ENCODE assay signal across 8 cellular contexts in the genomic region with DNA sequence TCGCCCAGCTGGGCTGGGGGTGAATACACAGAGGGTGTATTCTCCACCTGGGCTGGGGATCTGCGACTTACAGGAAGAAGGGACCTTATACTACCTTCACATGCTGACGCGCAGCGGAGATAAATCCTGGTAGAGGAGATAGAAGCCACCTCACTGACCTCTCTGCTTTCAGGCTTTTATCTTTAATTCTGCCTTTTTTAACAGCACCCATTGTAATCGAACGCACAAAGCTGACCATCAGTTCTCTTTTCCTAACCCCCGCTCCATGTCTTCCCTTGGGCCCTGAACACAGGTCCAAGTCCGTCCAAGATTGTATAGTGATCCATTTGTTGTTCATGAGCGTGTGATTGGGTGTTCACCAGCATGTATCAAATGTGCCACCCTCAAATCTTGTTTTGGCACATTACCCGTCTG. TPM values are rescaled to one million over a fixed set of nuclear protein-coding genes. Genes with fewer than 3 reads are reported as not detected.
DNase-seq lines count a peak whose midpoint lies in the region; ATAC-seq and TF ChIP-seq lines count a peak whose summit lies in the region.

No MANE protein-coding gene starts in this region.

- POLR2A ChIA-PET in SK-N-SH (lab: Yijun Ruan, JAX): interaction anchor here (0.7 to 2.3 kb wide), 3 partner anchors 9 to 66 kb away, joined by 3 to 11 read pairs (median 3); a partner anchor contains a TSS

- H3K9ac ChIP-seq in SK-N-SH: peak overlapping the region; percentile 47

- H3K4me2 ChIP-seq in DOHH2 (ENCODE audit: low read length): peak overlapping the region; percentile 82
- peak overlapping the region; percentile 74 for H3K4me2 ChIP-seq in SK-N-SH

- H3K4me1 ChIP-seq in DOHH2 (ENCODE audit: control insufficient read depth, low read length) (peaks cover 26% of the 10 kb centered on the region), SK-N-SH (ENCODE audit: control insufficient read depth in 1 of 2, insufficient read depth in 2 of 2, low read depth in 1 of 2, low read length in 1 of 2) (peaks cover 4 to 28% of the 10 kb centered on the region in 2 experiments; a peak in 2 of 4 replicates), esophagus muscularis mucosa (peaks cover 35 to 48% (median 39%) of the 10 kb centered on the region in 4 donors), prostate gland (replicated peaks) (peaks cover 10% of the 10 kb centered on the region)

- intact Hi-C loops in esophagus muscularis mucosa (cut with DNase I) (no loop called here), prostate gland (cut with DNase I) (no loop called here)

- peak overlapping the region; percentile 34 for H3K27ac ChIP-seq in DOHH2 (ENCODE audit: low read depth, low read length)
- peak overlapping the region; percentile 79 to 95 for H3K27ac ChIP-seq in SK-N-SH (ENCODE audit: low read depth in 2 of 2, low read length in 1 of 2)
- peak overlapping the region; percentile 90 to 93 (median 90) for H3K27ac ChIP-seq in esophagus muscularis mucosa (replicated peaks in 1 of 4)
- H3K27ac ChIP-seq in prostate gland: peak overlapping the region; percentile 91 to 94

- CTCF ChIA-PET in SK-N-SH (lab: Yijun Ruan, JAX): interaction anchor here (0.8 to 16.4 kb wide), 5 partner anchors 12 to 124 kb away, joined by 3 to 416 read pairs (median 3); no protein-coding TSS in a partner anchor

- H2AFZ ChIP-seq in SK-N-SH (ENCODE audit: low read depth): peak overlapping the region; percentile 93

- peaks cover 40% of the 10 kb centered on the region for H3K79me2 ChIP-seq in DOHH2 (ENCODE audit: control insufficient read depth, low read length)
- H3K79me2 ChIP-seq in SK-N-SH (ENCODE audit: insufficient read depth): peaks cover 42% of the 10 kb centered on the region

- H3K4me3 ChIP-seq in DOHH2 (ENCODE audit: low read length) (peak overlapping the region; percentile 89), SK-N-SH (ENCODE audit: low read depth in 2 of 2, low read length in 1 of 2) (peak overlapping the region; percentile 35 to 88), esophagus muscularis mucosa (peak overlapping the region; percentile 68 to 77 (median 76)), prostate gland (peak overlapping the region; percentile 80 to 84)

- DNase-seq in SK-N-SH (no peak), esophagus muscularis mucosa (ENCODE audit: extremely low spot score) (no peak), prostate gland (ENCODE audit: low spot score) (no peak), NCI-H748 treated with DMSO at 0.1 percent for 48 hours (lab: John Stamatoyannopoulos, UW) (no peak), left lobe of liver (ENCODE audit: low spot score) (no peak)

- peaks cover 44% of the 10 kb centered on the region for H3K36me3 ChIP-seq in DOHH2 (ENCODE audit: control insufficient read depth, low read length)
- H3K36me3 ChIP-seq in SK-N-SH (replicated peaks in 1 of 2; ENCODE audit: control insufficient read depth in 1 of 2, insufficient read depth in 2 of 2, low read length in 1 of 2): peaks cover 0 to 23% of the 10 kb centered on the region in 2 experiments
- peaks cover 4 to 33% (median 21%) of the 10 kb centered on the region in 4 donors for H3K36me3 ChIP-seq in esophagus muscularis mucosa
- no peaks in the 10 kb centered on the region for H3K36me3 ChIP-seq in prostate gland

- no peak for TF ChIP-seq RAD21 in SK-N-SH (IDR thresholded peaks at IDR 0.05; ENCODE audit: low read length)

- no peaks in the 10 kb centered on the region for H3K9me2 ChIP-seq in DOHH2 (replicated peaks; ENCODE audit: control insufficient read depth, low read length)
- H3K9me2 ChIP-seq in SK-N-SH: no peaks in the 10 kb centered on the region

- TF ChIP-seq EP300 in SK-N-SH (IDR thresholded peaks at IDR 0.05; ENCODE audit: borderline replicate concordance in 1 of 2, low read depth in 1 of 2, low read length in 1 of 2) (no peak), esophagus muscularis mucosa (IDR thresholded peaks at IDR 0.05) (no peak)

- TF ChIP-seq POLR2A in esophagus muscularis mucosa (IDR thresholded peaks at IDR 0.05; ENCODE audit: low read depth): no peak
- TF ChIP-seq POLR2A in prostate gland (IDR thresholded peaks at IDR 0.05): no peak

- 90% methylated on average over 11 of the region's 11 CpGs for WGBS in SK-N-SH (ENCODE audit: low lambda C conversion rate)
- 83% methylated on average over 11 of the region's 11 CpGs for WGBS in esophagus muscularis mucosa
- WGBS in prostate gland: 76% methylated on average over 11 of the region's 11 CpGs

- H3K27me3 ChIP-seq in DOHH2 (ENCODE audit: control insufficient read depth, low read length) (no peaks in the 10 kb centered on the region), SK-N-SH (ENCODE audit: insufficient read depth) (no peaks in the 10 kb centered on the region), esophagus muscularis mucosa (no peaks in the 10 kb centered on the region), prostate gland (replicated peaks; ENCODE audit: insufficient read depth) (no peaks in the 10 kb centered on the region)

- H3F3A ChIP-seq in DOHH2 (ENCODE audit: control insufficient read depth, insufficient read depth) (peaks cover 5% of the 10 kb centered on the region; the same call in 1 of the 2 replicates), SK-N-SH (replicated peaks; ENCODE audit: insufficient read depth) (peaks cover 9% of the 10 kb centered on the region)

- H4K20me1 ChIP-seq in DOHH2 (ENCODE audit: control insufficient read depth, insufficient read depth, low read depth, low read length) (no peaks in the 10 kb centered on the region), SK-N-SH (ENCODE audit: insufficient read depth) (no peaks in the 10 kb centered on the region)

- H3K9me3 ChIP-seq in DOHH2 (ENCODE audit: control insufficient read depth, insufficient read depth, low read length) (no peaks in the 10 kb centered on the region), SK-N-SH (no peaks in the 10 kb centered on the region), esophagus muscularis mucosa (no peaks in the 10 kb centered on the region), prostate gland (no peaks in the 10 kb centered on the region)

- TF ChIP-seq CTCF in DOHH2 (IDR thresholded peaks at IDR 0.05; ENCODE audit: low read depth, low read length, poor library complexity, severe bottlenecking) (no peak), SK-N-SH (IDR thresholded peaks at IDR 0.05) (no peak; the same call in 1 of the 2 replicates), esophagus muscularis mucosa (IDR thresholded peaks at IDR 0.05) (peak in 1 of 3 experiments; percentile 0), prostate gland (IDR thresholded peaks at IDR 0.05) (no peak)

- no peak for ATAC-seq in GM21528 (IDR thresholded peaks at IDR 0.05; ENCODE audit: low FRiP score, unreplicated experiment)
- ATAC-seq in HG02678 (IDR thresholded peaks at IDR 0.05; ENCODE audit: unreplicated experiment): no peak
- ATAC-seq in left lobe of liver: no peak

TF ChIP-seq in SK-N-SH, 30 proteins besides CTCF, POLR2A, EP300 and RAD21 (continues in another document):
- TF ChIP-seq TCF12 (IDR thresholded peaks at IDR 0.05) (no peak), FOXM1 (IDR thresholded peaks at IDR 0.05; ENCODE audit: low read depth) (no peak), POLR2AphosphoS5 (IDR thresholded peaks at IDR 0.05; ENCODE audit: low read depth, low read length) (no peak), MXI1 (IDR thresholded peaks at IDR 0.05; ENCODE audit: low read depth, low read length) (no peak), RCOR1 (IDR thresholded peaks at IDR 0.05; ENCODE audit: low read length) (no peak), SMC3 (IDR thresholded peaks at IDR 0.05; ENCODE audit: low read depth, low read length) (no peak), GATA2 (CRISPR knock-in tag; IDR thresholded peaks at IDR 0.05) (no peak)
- TF ChIP-seq, protein P1, sequence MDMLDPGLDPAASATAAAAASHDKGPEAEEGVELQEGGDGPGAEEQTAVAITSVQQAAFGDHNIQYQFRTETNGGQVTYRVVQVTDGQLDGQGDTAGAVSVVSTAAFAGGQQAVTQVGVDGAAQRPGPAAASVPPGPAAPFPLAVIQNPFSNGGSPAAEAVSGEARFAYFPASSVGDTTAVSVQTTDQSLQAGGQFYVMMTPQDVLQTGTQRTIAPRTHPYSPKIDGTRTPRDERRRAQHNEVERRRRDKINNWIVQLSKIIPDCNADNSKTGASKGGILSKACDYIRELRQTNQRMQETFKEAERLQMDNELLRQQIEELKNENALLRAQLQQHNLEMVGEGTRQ (IDR thresholded peaks at IDR 0.05; ENCODE audit: borderline replicate concordance, low read depth, low read length): no peak

RNA-seq across cellular contexts. Expression of a gene that starts 0.7 kb away (rescaled TPM):
- polyA plus RNA-seq in SK-N-SH (2012; rRNA removed): 128 and 129 TPM in 2 replicates
- polyA plus RNA-seq in SK-N-SH (2012; cell fraction: cytosol; rRNA removed): 97.5 and 122 TPM in 2 replicates
- polyA plus RNA-seq in SK-N-SH (2012; cell fraction: nucleus; rRNA removed): 84.1 and 89.5 TPM in 2 replicates
- 100 to 1,000 TPM in 2 of 4 donors, 10 to 100 TPM in 2; 86.8 to 103 (median 98.0) TPM for total RNA-seq in esophagus muscularis mucosa
- 100 to 1,000 TPM; 128 to 230 TPM for total RNA-seq in prostate gland
- 32.5 TPM for total RNA-seq in left lobe of liver

RNA-seq across cellular contexts. Expression of a gene that starts 2.0 kb away (rescaled TPM):
- polyA plus RNA-seq in SK-N-SH (2012; rRNA removed): not detected in 2 replicates
- not detected in 2 replicates for polyA plus RNA-seq in SK-N-SH (2012; cell fraction: cytosol; rRNA removed)
- 0.18 and 0.58 TPM in 2 replicates for polyA plus RNA-seq in SK-N-SH (2012; cell fraction: nucleus; rRNA removed)
- total RNA-seq in esophagus muscularis mucosa (not detected), prostate gland (not detected), left lobe of liver (0.43 TPM)

RNA-seq across cellular contexts. Expression of a gene that starts 8.7 kb away (rescaled TPM):
- polyA plus RNA-seq in SK-N-SH (2012; rRNA removed): 85.6 and 92.3 TPM in 2 replicates
- 121 and 159 TPM in 2 replicates for polyA plus RNA-seq in SK-N-SH (2012; cell fraction: cytosol; rRNA removed)
- polyA plus RNA-seq in SK-N-SH (2012; cell fraction: nucleus; rRNA removed): 32.9 and 39.9 TPM in 2 replicates
- total RNA-seq in esophagus muscularis mucosa (10 to 100 TPM; 43.5 to 58.1 (median 48.1) TPM), prostate gland (10 to 100 TPM; 28.9 to 54.2 TPM), left lobe of liver (17.8 TPM)

RNA-seq across cellular contexts. Expression of a gene that starts 23.1 kb away (rescaled TPM):
- polyA plus RNA-seq in SK-N-SH (2012; rRNA removed): 7.3 and 8.0 TPM in 2 replicates
- 6.2 and 8.5 TPM in 2 replicates for polyA plus RNA-seq in SK-N-SH (2012; cell fraction: cytosol; rRNA removed)
- polyA plus RNA-seq in SK-N-SH (2012; cell fraction: nucleus; rRNA removed): 6.0 and 7.2 TPM in 2 replicates
- total RNA-seq in esophagus muscularis mucosa (10 to 100 TPM in 1 of 4 donors, 1 to 10 TPM in 3; 9.1 to 10.0 (median 9.2) TPM), prostate gland (10 to 100 TPM; 13.1 to 25.1 TPM), left lobe of liver (7.6 TPM)

RNA-seq across cellular contexts. Expression of a gene that starts 23.4 kb away (rescaled TPM):
- 111 TPM in 2 replicates for polyA plus RNA-seq in SK-N-SH (2012; rRNA removed)
- 32.2 and 47.9 TPM in 2 replicates for polyA plus RNA-seq in SK-N-SH (2012; cell fraction: cytosol; rRNA removed)
- 295 and 336 TPM in 2 replicates for polyA plus RNA-seq in SK-N-SH (2012; cell fraction: nucleus; rRNA removed)
- total RNA-seq in esophagus muscularis mucosa (100 to 1,000 TPM; 214 to 328 (median 272) TPM), prostate gland (100 to 1,000 TPM; 623 to 712 TPM), left lobe of liver (59.0 TPM)

Comparison
In these comparisons a context has a peak if more than half of its experiments do, and no peak if none do; other contexts are left out.
1. H3K27ac ChIP-seq: peak in every context shown above with its lines; median percentile 92 in prostate gland; 90 in esophagus muscularis mucosa; 87 in SK-N-SH; 34 in DOHH2.